8 cellular contexts compared by ENCODE assay signal in genomic region chr4:133045288-133045687, GRCh38.
"Had no signal": no experiment of that assay in that cellular context is flagged by ENCODE, and none has a peak within 500 bp of the region (broad histone marks: within the 10 kb centered on the region; RNA-seq: fewer than 3 reads in every experiment).

No MANE protein-coding gene starts in this region.

- H3K27ac ChIP-seq: HL-60, KMS-11 had no signal

- H3K9ac ChIP-seq: KMS-11 had no signal

- H3K4me2 ChIP-seq: KMS-11 had no signal

- ATAC-seq: HepG2, K562 had no signal

- H3K4me3 ChIP-seq: K562 had no signal

- DNase-seq: IMR-90, Kasumi-1, KBM-7, KG1 had no signal
